In the genomic region with DNA sequence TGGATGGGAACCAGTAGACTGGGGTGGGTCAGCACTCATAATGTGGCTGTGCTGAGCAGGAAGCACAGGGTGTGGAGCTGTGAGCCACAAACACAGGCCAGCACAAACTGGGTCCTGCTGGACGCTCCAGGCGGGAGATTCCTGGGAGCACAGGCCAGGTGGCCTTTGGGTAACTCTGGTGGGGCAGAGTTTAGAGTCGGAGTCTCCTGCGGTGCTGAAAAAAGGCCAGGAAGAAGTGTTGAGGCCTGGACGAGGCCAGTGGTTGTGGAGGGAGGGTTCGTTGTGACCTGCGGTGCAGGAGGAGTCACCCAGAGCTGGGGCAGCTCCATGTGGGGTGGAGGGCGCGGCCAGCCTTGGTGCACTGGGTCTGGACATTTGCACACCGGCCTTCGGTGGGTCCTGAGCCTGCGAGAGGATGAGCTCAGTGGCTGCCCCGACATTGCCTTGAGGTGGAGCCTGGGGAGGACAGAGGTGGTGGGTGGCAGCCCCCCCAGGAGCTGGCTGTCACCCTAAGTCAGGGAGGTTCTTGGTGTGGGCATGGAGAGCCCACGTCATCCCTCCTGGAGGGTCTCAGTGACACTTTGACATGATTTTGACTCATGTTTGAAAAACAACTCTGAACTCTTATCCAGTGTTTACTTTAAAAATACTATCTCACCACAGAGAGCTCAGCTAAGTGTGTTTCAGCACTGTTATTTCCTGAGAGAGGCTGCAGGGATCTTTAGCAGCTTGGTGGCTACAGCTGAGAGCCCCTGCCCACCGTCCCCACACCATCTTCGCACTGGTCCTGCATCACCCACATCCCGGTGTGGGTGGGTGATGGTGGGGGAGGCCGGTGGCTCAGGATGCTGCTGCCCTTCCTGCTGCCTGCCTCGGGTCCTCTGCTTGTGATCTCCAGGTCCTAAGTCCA, we compare ENCODE assay signal across 1 cellular context.
TF ChIP-seq lines count a peak whose summit lies in the region.

No MANE protein-coding gene starts in this region.

TF ChIP-seq in SK-N-SH, 30 proteins besides CTCF, POLR2A, EP300 and RAD21 (continued from another document):
- TF ChIP-seq CHD2 (IDR thresholded peaks at IDR 0.05; ENCODE audit: low read length, partially characterized antibody) = no peak
- no peak for TF ChIP-seq MEF2A (IDR thresholded peaks at IDR 0.05; ENCODE audit: borderline replicate concordance, low read depth)
- no peak for TF ChIP-seq JUND (IDR thresholded peaks at IDR 0.05)
- no peak for TF ChIP-seq GATA2 (CRISPR knock-in tag; IDR thresholded peaks at IDR 0.05)
- no peak for TF ChIP-seq EZH2phosphoT487 (IDR thresholded peaks at IDR 0.05; ENCODE audit: borderline replicate concordance, low read depth)
- no peak for TF ChIP-seq FOXM1 (IDR thresholded peaks at IDR 0.05; ENCODE audit: low read depth)
- TF ChIP-seq, protein P1, sequence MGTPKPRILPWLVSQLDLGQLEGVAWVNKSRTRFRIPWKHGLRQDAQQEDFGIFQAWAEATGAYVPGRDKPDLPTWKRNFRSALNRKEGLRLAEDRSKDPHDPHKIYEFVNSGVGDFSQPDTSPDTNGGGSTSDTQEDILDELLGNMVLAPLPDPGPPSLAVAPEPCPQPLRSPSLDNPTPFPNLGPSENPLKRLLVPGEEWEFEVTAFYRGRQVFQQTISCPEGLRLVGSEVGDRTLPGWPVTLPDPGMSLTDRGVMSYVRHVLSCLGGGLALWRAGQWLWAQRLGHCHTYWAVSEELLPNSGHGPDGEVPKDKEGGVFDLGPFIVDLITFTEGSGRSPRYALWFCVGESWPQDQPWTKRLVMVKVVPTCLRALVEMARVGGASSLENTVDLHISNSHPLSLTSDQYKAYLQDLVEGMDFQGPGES (IDR thresholded peaks at IDR 0.05; ENCODE audit: low read depth, low read length) = no peak
- TF ChIP-seq, protein P2, sequence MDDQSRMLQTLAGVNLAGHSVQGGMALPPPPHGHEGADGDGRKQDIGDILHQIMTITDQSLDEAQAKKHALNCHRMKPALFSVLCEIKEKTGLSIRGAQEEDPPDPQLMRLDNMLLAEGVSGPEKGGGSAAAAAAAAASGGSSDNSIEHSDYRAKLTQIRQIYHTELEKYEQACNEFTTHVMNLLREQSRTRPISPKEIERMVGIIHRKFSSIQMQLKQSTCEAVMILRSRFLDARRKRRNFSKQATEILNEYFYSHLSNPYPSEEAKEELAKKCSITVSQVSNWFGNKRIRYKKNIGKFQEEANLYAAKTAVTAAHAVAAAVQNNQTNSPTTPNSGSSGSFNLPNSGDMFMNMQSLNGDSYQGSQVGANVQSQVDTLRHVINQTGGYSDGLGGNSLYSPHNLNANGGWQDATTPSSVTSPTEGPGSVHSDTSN (IDR thresholded peaks at IDR 0.05) = no peak
- no peak for TF ChIP-seq TAF1 (IDR thresholded peaks at IDR 0.05; ENCODE audit: borderline replicate concordance, low read depth, low read length)
- TF ChIP-seq, protein P3, sequence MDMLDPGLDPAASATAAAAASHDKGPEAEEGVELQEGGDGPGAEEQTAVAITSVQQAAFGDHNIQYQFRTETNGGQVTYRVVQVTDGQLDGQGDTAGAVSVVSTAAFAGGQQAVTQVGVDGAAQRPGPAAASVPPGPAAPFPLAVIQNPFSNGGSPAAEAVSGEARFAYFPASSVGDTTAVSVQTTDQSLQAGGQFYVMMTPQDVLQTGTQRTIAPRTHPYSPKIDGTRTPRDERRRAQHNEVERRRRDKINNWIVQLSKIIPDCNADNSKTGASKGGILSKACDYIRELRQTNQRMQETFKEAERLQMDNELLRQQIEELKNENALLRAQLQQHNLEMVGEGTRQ (IDR thresholded peaks at IDR 0.05; ENCODE audit: borderline replicate concordance, low read depth, low read length) = no peak
TF ChIP-seq in SK-N-SH: peak in this region for 0.
